17 cellular contexts compared by ENCODE assay signal in the genomic region with DNA sequence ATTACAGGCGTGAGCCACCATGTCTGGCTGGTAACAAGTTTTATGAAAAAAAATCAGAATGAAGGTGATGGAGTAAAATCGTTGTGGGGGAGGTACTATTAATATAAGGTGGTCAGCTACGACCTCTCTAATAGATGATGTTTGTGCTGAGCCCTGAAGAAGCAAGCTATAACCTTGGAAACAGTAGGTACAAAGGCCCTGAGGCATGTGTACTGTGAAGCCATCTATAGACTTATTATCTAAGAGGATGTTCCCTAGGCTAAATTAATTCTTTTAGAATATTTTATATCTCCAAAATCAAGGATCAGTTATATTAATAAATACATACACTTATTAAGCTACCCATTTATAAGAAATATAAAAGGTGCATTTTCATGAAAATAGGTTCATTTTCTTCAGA.
"Had no signal": no experiment of that assay in that cellular context is flagged by ENCODE, and none has a peak within 500 bp of the region (broad histone marks: within the 10 kb centered on the region; RNA-seq: fewer than 3 reads in every experiment).

No MANE protein-coding gene starts in this region.

- H3K27ac ChIP-seq: foreskin keratinocyte, pancreas, spleen had no signal

- H3K36me3 ChIP-seq: pancreas, spleen, transverse colon had no signal

- H3K27me3 Mint-ChIP-seq: activated CD8-positive, alpha-beta memory T cell treated with anti-CD3 and anti-CD28 coated beads, Interleukin-2, amount 10 ng/mL, durations not matched to agents 7 days and 5 days; stimulated activated memory B cell treated with anti-CD40 and anti-IgM and Interleukin-4, amounts not matched to agents 10 μg/mL and 1 μg/mL and 100 μg/mL, for 72 hours had no signal

- H3K4me1 Mint-ChIP-seq: stimulated activated memory B cell treated with anti-CD40 and anti-IgM and Interleukin-4, amounts not matched to agents 10 μg/mL and 1 μg/mL and 100 μg/mL, for 72 hours had no signal

- H3K27ac Mint-ChIP-seq: activated CD8-positive, alpha-beta memory T cell treated with anti-CD3 and anti-CD28 coated beads, Interleukin-2, amount 10 ng/mL, durations not matched to agents 7 days and 5 days; activated naive CD4-positive, alpha-beta T cell treated with anti-CD3 and anti-CD28 coated beads, Interleukin-2, amount 50 U/mL, for 72 hours; stimulated activated memory B cell treated with anti-CD40 and anti-IgM and Interleukin-4, amounts not matched to agents 10 μg/mL and 1 μg/mL and 100 μg/mL, for 72 hours; T-helper 1 cell treated with Interleukin-12 subunit alpha and Interleukin-12 subunit beta and Interleukin-4 antibody, amounts not matched to agents 30 μg/mL and 1 μg/mL, for 36 hours had no signal

- H3K4me3 Mint-ChIP-seq: activated CD8-positive, alpha-beta memory T cell treated with anti-CD3 and anti-CD28 coated beads, Interleukin-2, amount 10 ng/mL, durations not matched to agents 7 days and 5 days; activated T-cell treated with anti-CD3 and anti-CD28 coated beads, Interleukin-2, amount 50 U/mL, for 4 hours; stimulated activated memory B cell treated with anti-CD40 and anti-IgM and Interleukin-4, amounts not matched to agents 10 μg/mL and 1 μg/mL and 100 μg/mL, for 72 hours; T-helper 1 cell treated with Interleukin-12 subunit alpha and Interleukin-12 subunit beta and Interleukin-4 antibody, amounts not matched to agents 30 μg/mL and 1 μg/mL, for 36 hours had no signal

- H3K4me3 ChIP-seq: pancreas, spleen, transverse colon had no signal

- H3K9me3 ChIP-seq: pancreas, spleen, transverse colon had no signal

- H3K27me3 ChIP-seq: foreskin keratinocyte, pancreas, transverse colon had no signal

- H3K36me3 Mint-ChIP-seq: activated CD8-positive, alpha-beta memory T cell treated with anti-CD3 and anti-CD28 coated beads, Interleukin-2, amount 10 ng/mL, durations not matched to agents 7 days and 5 days; activated naive CD4-positive, alpha-beta T cell treated with anti-CD3 and anti-CD28 coated beads, Interleukin-2, amount 50 U/mL, for 72 hours; stimulated activated memory B cell treated with anti-CD40 and anti-IgM and Interleukin-4, amounts not matched to agents 10 μg/mL and 1 μg/mL and 100 μg/mL, for 72 hours had no signal

- ATAC-seq: activated CD8-positive, alpha-beta memory T cell treated with anti-CD3 and anti-CD28 coated beads, Interleukin-2, amount 10 ng/mL, durations not matched to agents 7 days and 5 days; activated T-cell treated with anti-CD3 and anti-CD28 coated beads, Interleukin-2, amount 50 U/mL, for 4 hours; left lobe of liver; pancreas; stimulated activated memory B cell treated with anti-CD40 and anti-IgM and Interleukin-4, amounts not matched to agents 10 μg/mL and 1 μg/mL and 100 μg/mL, for 72 hours had no signal

- H3K4me1 ChIP-seq: pancreas, spleen, transverse colon had no signal

- H3K9me3 Mint-ChIP-seq: activated naive CD4-positive, alpha-beta T cell treated with anti-CD3 and anti-CD28 coated beads, Interleukin-2, amount 50 U/mL, for 72 hours; activated T-cell treated with anti-CD3 and anti-CD28 coated beads, Interleukin-2, amount 50 U/mL, for 4 hours; stimulated activated memory B cell treated with anti-CD40 and anti-IgM and Interleukin-4, amounts not matched to agents 10 μg/mL and 1 μg/mL and 100 μg/mL, for 72 hours; T-helper 1 cell treated with Interleukin-12 subunit alpha and Interleukin-12 subunit beta and Interleukin-4 antibody, amounts not matched to agents 30 μg/mL and 1 μg/mL, for 36 hours had no signal

- DNase-seq: activated CD4-positive, alpha-beta T cell treated with anti-CD3 and anti-CD28 coated beads, Interleukin-2, amount 50 U/mL, for 1 hour; activated CD8-positive, alpha-beta memory T cell treated with anti-CD3 and anti-CD28 coated beads, Interleukin-2, amount 10 ng/mL, durations not matched to agents 7 days and 5 days; activated effector memory CD4-positive, alpha-beta T cell treated with anti-CD3 and anti-CD28 coated beads, Interleukin-2, amount 50 U/mL, for 16 hours; activated T-cell treated with anti-CD3 and anti-CD28 coated beads, Interleukin-2, amount 50 U/mL, for 4 hours; amygdala; dermis blood vessel endothelial cell; foreskin keratinocyte; head of caudate nucleus; islet precursor cell; pancreas; spleen; stimulated activated CD4-positive, alpha-beta T cell treated with anti-CD3 and anti-CD28 coated beads, Interleukin-1b, Interleukin-23, amount 100 ng/mL, for 48 hours; transverse colon had no signal
